ENCODE assay signal across 9 cellular contexts in the genomic region with DNA sequence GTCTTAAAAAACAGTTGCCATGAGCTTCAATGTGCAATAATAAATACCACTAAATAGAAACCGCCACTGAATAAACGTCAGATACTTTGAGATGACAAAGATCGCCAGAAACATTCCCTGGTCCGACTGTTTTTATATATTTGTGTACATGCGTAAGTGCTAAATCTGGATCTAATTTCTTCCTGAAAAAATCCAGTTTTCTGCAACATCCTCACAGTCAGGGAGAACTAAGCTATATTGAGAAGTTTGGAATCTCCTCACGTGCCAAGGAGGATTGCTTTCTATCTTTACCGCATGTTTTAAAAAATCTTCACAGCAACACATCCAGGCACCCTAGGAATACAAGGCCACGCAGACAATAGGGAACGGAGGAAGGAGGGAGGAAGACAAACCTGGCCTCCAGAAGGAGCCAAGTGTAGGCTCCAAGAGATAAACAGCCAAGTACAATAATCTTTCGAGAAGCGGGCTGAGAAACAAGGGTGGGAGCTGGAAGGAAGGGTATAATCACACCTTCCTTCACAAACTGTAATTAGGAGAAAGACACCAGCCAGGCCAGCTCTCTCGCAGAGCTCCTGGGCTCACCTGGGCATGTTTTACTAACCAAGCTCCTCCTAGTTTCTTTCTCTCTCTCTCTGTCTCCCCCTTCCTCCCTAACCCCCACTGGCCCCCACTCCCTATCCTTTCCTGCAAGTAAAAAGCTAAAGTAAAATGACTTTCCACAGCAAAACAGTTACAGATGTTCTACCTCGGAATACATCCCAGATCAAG. TPM values are rescaled to one million over a fixed set of nuclear protein-coding genes. Genes with fewer than 3 reads are reported as not detected.
DNase-seq lines count a peak whose midpoint lies in the region; ATAC-seq and TF ChIP-seq lines count a peak whose summit lies in the region.
"Had no signal": no experiment of that assay in that cellular context is flagged by ENCODE, and none has a peak within 500 bp of the region (broad histone marks: within the 10 kb centered on the region; RNA-seq: fewer than 3 reads in every experiment).

No MANE protein-coding gene starts in this region.

- no peak for TF ChIP-seq CTCF in AG09319 (IDR thresholded peaks at IDR 0.05; ENCODE audit: low read depth, low read length)
- no peak for TF ChIP-seq CTCF in neural cell (IDR thresholded peaks at IDR 0.05; ENCODE audit: poor library complexity, severe bottlenecking)

- H3K9me2 ChIP-seq in neural cell (ENCODE audit: insufficient read depth, low read length), result no peaks in the 10 kb centered on the region

- H2AFZ ChIP-seq in neural cell (ENCODE audit: low read depth, low read length), result peak overlapping the region; percentile 11

- no peak for TF ChIP-seq RAD21 in neural cell (conservative IDR thresholded peaks at IDR 0.05)

- H3K79me2 ChIP-seq in neural cell (replicated peaks; ENCODE audit: insufficient read depth, low read length), result peaks cover 92% of the 10 kb centered on the region

- DNase-seq in AG09319 (ENCODE audit: extremely low read depth, low read depth), result peak; percentile 77
- DNase-seq in NCI-H69 (lab: John Stamatoyannopoulos, UW), result peak; percentile 75
- no peak for DNase-seq in A172 (ENCODE audit: low spot score)
- DNase-seq: T-helper 9 cell had no signal

- H3K9ac ChIP-seq in duodenal mucosa (ENCODE audit: low read depth in 1 of 2, low read length in 2 of 2) (no peak overlapping the region), neural cell (ENCODE audit: low read length) (peak overlapping the region; percentile 32)

- ATAC-seq in HG02678 (IDR thresholded peaks at IDR 0.05; ENCODE audit: unreplicated experiment), result no peak
- ATAC-seq in GM18505 (IDR thresholded peaks at IDR 0.05; ENCODE audit: unreplicated experiment), result no peak
- no peak for ATAC-seq in GM21381 (IDR thresholded peaks at IDR 0.05; ENCODE audit: unreplicated experiment)

- no peak for TF ChIP-seq EP300 in neural cell (conservative IDR thresholded peaks at IDR 0.05; ENCODE audit: poor library complexity, severe bottlenecking)

- H3K27me3 ChIP-seq in duodenal mucosa (ENCODE audit: control insufficient read depth in 1 of 2, insufficient read depth in 2 of 2, low read length in 2 of 2), result no peaks in the 10 kb centered on the region
- no peaks in the 10 kb centered on the region for H3K27me3 ChIP-seq in neural cell (ENCODE audit: insufficient read depth, low read depth, low read length)

- H3K4me1 ChIP-seq in duodenal mucosa (ENCODE audit: control insufficient read depth in 1 of 2, insufficient read depth in 2 of 2, low read length in 2 of 2), result peaks cover 26 to 34% of the 10 kb centered on the region in 2 donors

- no peak for TF ChIP-seq POLR2A in GM18505 (IDR thresholded peaks at IDR 0.05; ENCODE audit: borderline replicate concordance, extremely low read depth, insufficient read depth, insufficient read length)

- H4K20me1 ChIP-seq in neural cell (ENCODE audit: insufficient read depth), result no peaks in the 10 kb centered on the region

- no peaks in the 10 kb centered on the region for H3F3A ChIP-seq in neural cell (ENCODE audit: insufficient read depth, low read length, poor library complexity, severe bottlenecking)

- H3K36me3 ChIP-seq in duodenal mucosa (ENCODE audit: control insufficient read depth in 1 of 2, insufficient read depth in 2 of 2, low read length in 2 of 2), result no peaks in the 10 kb centered on the region
- no peaks in the 10 kb centered on the region for H3K36me3 ChIP-seq in neural cell (ENCODE audit: insufficient read depth, low read length)

- H3K4me3 ChIP-seq in duodenal mucosa (ENCODE audit: low read depth in 1 of 2, low read length in 2 of 2) (no peak overlapping the region), neural cell (ENCODE audit: low read length) (peak overlapping the region; percentile 49)

- H3K9me3 ChIP-seq in duodenal mucosa (ENCODE audit: control insufficient read depth in 1 of 2, low read length in 2 of 2) (no peaks in the 10 kb centered on the region), neural cell (ENCODE audit: low read length) (no peaks in the 10 kb centered on the region)

- no peak overlapping the region for H3K4me2 ChIP-seq in neural cell (ENCODE audit: low read length)

- H3K27ac ChIP-seq in duodenal mucosa (ENCODE audit: low read depth, low read length) (peak overlapping the region; percentile 22), neural cell (ENCODE audit: low read length) (peak overlapping the region; percentile 24)

TF ChIP-seq in neural cell, 6 proteins besides CTCF, POLR2A, EP300 and RAD21:
- TF ChIP-seq POLR2AphosphoS5 (IDR thresholded peaks at IDR 0.05) (no peak), SMC3 (conservative IDR thresholded peaks at IDR 0.05; ENCODE audit: poor library complexity) (no peak), EZH2 (IDR thresholded peaks at IDR 0.05; ENCODE audit: borderline replicate concordance, insufficient read depth, low read length, poor library complexity, severe bottlenecking) (no peak), TAF1 (IDR thresholded peaks at IDR 0.05; ENCODE audit: low read depth) (no peak), MXI1 (conservative IDR thresholded peaks at IDR 0.05; ENCODE audit: poor library complexity, severe bottlenecking) (no peak)
- TF ChIP-seq, protein P1, sequence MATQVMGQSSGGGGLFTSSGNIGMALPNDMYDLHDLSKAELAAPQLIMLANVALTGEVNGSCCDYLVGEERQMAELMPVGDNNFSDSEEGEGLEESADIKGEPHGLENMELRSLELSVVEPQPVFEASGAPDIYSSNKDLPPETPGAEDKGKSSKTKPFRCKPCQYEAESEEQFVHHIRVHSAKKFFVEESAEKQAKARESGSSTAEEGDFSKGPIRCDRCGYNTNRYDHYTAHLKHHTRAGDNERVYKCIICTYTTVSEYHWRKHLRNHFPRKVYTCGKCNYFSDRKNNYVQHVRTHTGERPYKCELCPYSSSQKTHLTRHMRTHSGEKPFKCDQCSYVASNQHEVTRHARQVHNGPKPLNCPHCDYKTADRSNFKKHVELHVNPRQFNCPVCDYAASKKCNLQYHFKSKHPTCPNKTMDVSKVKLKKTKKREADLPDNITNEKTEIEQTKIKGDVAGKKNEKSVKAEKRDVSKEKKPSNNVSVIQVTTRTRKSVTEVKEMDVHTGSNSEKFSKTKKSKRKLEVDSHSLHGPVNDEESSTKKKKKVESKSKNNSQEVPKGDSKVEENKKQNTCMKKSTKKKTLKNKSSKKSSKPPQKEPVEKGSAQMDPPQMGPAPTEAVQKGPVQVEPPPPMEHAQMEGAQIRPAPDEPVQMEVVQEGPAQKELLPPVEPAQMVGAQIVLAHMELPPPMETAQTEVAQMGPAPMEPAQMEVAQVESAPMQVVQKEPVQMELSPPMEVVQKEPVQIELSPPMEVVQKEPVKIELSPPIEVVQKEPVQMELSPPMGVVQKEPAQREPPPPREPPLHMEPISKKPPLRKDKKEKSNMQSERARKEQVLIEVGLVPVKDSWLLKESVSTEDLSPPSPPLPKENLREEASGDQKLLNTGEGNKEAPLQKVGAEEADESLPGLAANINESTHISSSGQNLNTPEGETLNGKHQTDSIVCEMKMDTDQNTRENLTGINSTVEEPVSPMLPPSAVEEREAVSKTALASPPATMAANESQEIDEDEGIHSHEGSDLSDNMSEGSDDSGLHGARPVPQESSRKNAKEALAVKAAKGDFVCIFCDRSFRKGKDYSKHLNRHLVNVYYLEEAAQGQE (IDR thresholded peaks at IDR 0.05; ENCODE audit: borderline replicate concordance), result no peak

RNA-seq across cellular contexts. Expression of gene VGLL4, which starts 5.6 kb away (rescaled TPM):
- polyA plus RNA-seq in neural cell, result 102 and 113 TPM in 2 replicates
- polyA minus RNA-seq in neural cell, result 117 and 230 TPM in 2 replicates
- 51.3 and 63.4 TPM in 2 replicates for total RNA-seq in A172 (2014; rRNA removed; shearing (Covaris generic))
